21 cellular contexts compared by ENCODE assay signal in the genomic region with DNA sequence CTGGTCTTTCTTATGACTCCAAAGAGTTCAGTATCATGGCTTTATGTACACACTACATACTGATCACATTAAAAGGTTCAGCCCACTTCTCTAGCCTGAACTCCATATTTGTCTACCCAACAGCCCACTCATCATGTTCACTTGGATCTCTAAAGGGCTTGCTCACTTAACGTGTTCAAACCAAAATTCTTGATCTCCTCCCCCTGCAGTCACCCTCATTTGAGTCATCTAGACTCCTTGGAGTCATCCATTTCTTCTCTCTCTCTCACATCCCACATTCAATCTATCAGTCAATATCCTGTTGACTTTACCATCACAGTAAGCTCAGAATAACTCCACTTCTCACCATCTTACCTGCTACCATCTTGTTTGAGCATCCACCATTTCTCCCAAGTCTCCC.
DNase-seq lines count a peak whose midpoint lies in the region; ATAC-seq and TF ChIP-seq lines count a peak whose summit lies in the region.
"Had no signal": no experiment of that assay in that cellular context is flagged by ENCODE, and none has a peak within 500 bp of the region (broad histone marks: within the 10 kb centered on the region; RNA-seq: fewer than 3 reads in every experiment).

No MANE protein-coding gene starts in this region.

- TF ChIP-seq CTCF in activated CD8-positive, alpha-beta T cell treated with anti-CD3 and anti-CD28 coated beads for 36 hours (IDR thresholded peaks at IDR 0.05), result no peak
- TF ChIP-seq CTCF in nephron progenitor cell (IDR thresholded peaks at IDR 0.05), result no peak
- no peak for TF ChIP-seq CTCF in CD8-positive, alpha-beta T cell (IDR thresholded peaks at IDR 0.05)

- H3K4me1 Mint-ChIP-seq in activated CD8-positive, alpha-beta T cell treated with anti-CD3 and anti-CD28 coated beads for 36 hours (ENCODE audit: low read depth), result peaks cover 15% of the 10 kb centered on the region
- peaks cover 6% of the 10 kb centered on the region for H3K4me1 Mint-ChIP-seq in activated CD8-positive, alpha-beta T cell treated with anti-CD3 and anti-CD28 coated beads, Interleukin-2, amount 10 ng/mL, durations not matched to agents 7 days and 5 days (ENCODE audit: low read depth)
- H3K4me1 Mint-ChIP-seq in activated T-helper 17 cell treated with anti-CD3 and anti-CD28 coated beads, Interleukin-2, amount 50 U/mL, for 72 hours, result peaks cover 6% of the 10 kb centered on the region
- H3K4me1 Mint-ChIP-seq in nephron progenitor cell, result peaks cover 40% of the 10 kb centered on the region
- H3K4me1 Mint-ChIP-seq in stimulated activated naive CD8-positive, alpha-beta T cell treated with anti-CD3 and anti-CD28 coated beads, Interleukin-15, amount 100 ng/mL, for 72 hours, result peaks cover 8% of the 10 kb centered on the region
- H3K4me1 Mint-ChIP-seq in CD8-positive, alpha-beta T cell (ENCODE audit: low read depth), result no peaks in the 10 kb centered on the region
- H3K4me1 Mint-ChIP-seq: CD4-positive, alpha-beta memory T cell had no signal

- H3K9me3 Mint-ChIP-seq in activated CD8-positive, alpha-beta T cell treated with anti-CD3 and anti-CD28 coated beads for 36 hours, result no peaks in the 10 kb centered on the region
- no peaks in the 10 kb centered on the region for H3K9me3 Mint-ChIP-seq in activated CD8-positive, alpha-beta T cell treated with anti-CD3 and anti-CD28 coated beads, Interleukin-2, amount 10 ng/mL, durations not matched to agents 7 days and 5 days (ENCODE audit: insufficient read depth)
- H3K9me3 Mint-ChIP-seq in activated T-helper 17 cell treated with anti-CD3 and anti-CD28 coated beads, Interleukin-2, amount 50 U/mL, for 72 hours, result no peaks in the 10 kb centered on the region
- peaks cover 4% of the 10 kb centered on the region for H3K9me3 Mint-ChIP-seq in nephron progenitor cell
- H3K9me3 Mint-ChIP-seq in stimulated activated naive CD8-positive, alpha-beta T cell treated with anti-CD3 and anti-CD28 coated beads, Interleukin-15, amount 100 ng/mL, for 72 hours, result peaks cover 13 to 14% of the 10 kb centered on the region in 2 donors
- H3K9me3 Mint-ChIP-seq in CD8-positive, alpha-beta T cell, result no peaks in the 10 kb centered on the region
- H3K9me3 Mint-ChIP-seq: HFFc6 had no signal

- no peak overlapping the region for H3K4me3 Mint-ChIP-seq in activated CD8-positive, alpha-beta T cell treated with anti-CD3 and anti-CD28 coated beads for 36 hours
- no peak overlapping the region for H3K4me3 Mint-ChIP-seq in activated CD8-positive, alpha-beta T cell treated with anti-CD3 and anti-CD28 coated beads, Interleukin-2, amount 10 ng/mL, durations not matched to agents 7 days and 5 days
- no peak overlapping the region for H3K4me3 Mint-ChIP-seq in activated T-helper 17 cell treated with anti-CD3 and anti-CD28 coated beads, Interleukin-2, amount 50 U/mL, for 72 hours
- no peak overlapping the region for H3K4me3 Mint-ChIP-seq in nephron progenitor cell
- H3K4me3 Mint-ChIP-seq in stimulated activated naive CD8-positive, alpha-beta T cell treated with anti-CD3 and anti-CD28 coated beads, Interleukin-15, amount 100 ng/mL, for 72 hours, result no peak overlapping the region
- H3K4me3 Mint-ChIP-seq in CD8-positive, alpha-beta T cell, result no peak overlapping the region
- H3K4me3 Mint-ChIP-seq: CD14-positive monocyte; CD4-positive, alpha-beta memory T cell; HFFc6 had no signal

- no peaks in the 10 kb centered on the region for H3K27me3 ChIP-seq in CD8-positive, alpha-beta T cell (ENCODE audit: insufficient read depth, low read length)
- H3K27me3 ChIP-seq: BLaER1 treated with 17β-estradiol and CSF1 and Interleukin-3, amounts not matched to agents 10 nM and 100 nM had no signal

- intact Hi-C loops in activated CD8-positive, alpha-beta T cell treated with anti-CD3 and anti-CD28 coated beads for 36 hours (cut with micrococcal nuclease), result no loop called here
- intact Hi-C loops in CD8-positive, alpha-beta T cell (cut with DNase I, micrococcal nuclease), result no loop called here

- no peaks in the 10 kb centered on the region for H3K36me3 ChIP-seq in CD8-positive, alpha-beta T cell (ENCODE audit: insufficient read depth, low read length)
- H3K36me3 ChIP-seq: BE2C; BLaER1 treated with 17β-estradiol and CSF1 and Interleukin-3, amounts not matched to agents 10 nM and 100 nM; HAP-1 had no signal

- DNase-seq in activated CD8-positive, alpha-beta T cell treated with anti-CD3 and anti-CD28 coated beads for 36 hours, result no peak
- DNase-seq in activated CD8-positive, alpha-beta T cell treated with anti-CD3 and anti-CD28 coated beads, Interleukin-2, amount 10 ng/mL, durations not matched to agents 7 days and 5 days, result no peak
- no peak for DNase-seq in nephron progenitor cell
- DNase-seq in stimulated activated naive CD8-positive, alpha-beta T cell treated with anti-CD3 and anti-CD28 coated beads, Interleukin-15, amount 100 ng/mL, for 72 hours, result no peak
- no peak for DNase-seq in CD8-positive, alpha-beta T cell
- DNase-seq: 8988T; ACHN; AML-193; BE2C; Caco-2; CD4-positive, alpha-beta memory T cell; DMS153; DND-41; GOT3; HFFc6 had no signal

- H3K4me1 ChIP-seq in CD8-positive, alpha-beta T cell (ENCODE audit: insufficient read depth, low read length), result no peaks in the 10 kb centered on the region
- H3K4me1 ChIP-seq: A549, BE2C had no signal

- peak; percentile 42 for ATAC-seq in activated CD8-positive, alpha-beta T cell treated with anti-CD3 and anti-CD28 coated beads for 36 hours
- ATAC-seq in activated CD8-positive, alpha-beta T cell treated with anti-CD3 and anti-CD28 coated beads, Interleukin-2, amount 10 ng/mL, durations not matched to agents 7 days and 5 days, result no peak
- ATAC-seq in activated T-helper 17 cell treated with anti-CD3 and anti-CD28 coated beads, Interleukin-2, amount 50 U/mL, for 72 hours (replicated peaks), result peak; percentile 85
- peak; percentile 49 for ATAC-seq in stimulated activated naive CD8-positive, alpha-beta T cell treated with anti-CD3 and anti-CD28 coated beads, Interleukin-15, amount 100 ng/mL, for 72 hours
- no peak for ATAC-seq in CD8-positive, alpha-beta T cell
- ATAC-seq in HG03460 (IDR thresholded peaks at IDR 0.05; ENCODE audit: unreplicated experiment), result no peak
- ATAC-seq: A549 had no signal

- POLR2A ChIA-PET in activated CD8-positive, alpha-beta T cell treated with anti-CD3 and anti-CD28 coated beads for 36 hours (lab: Charles Lee), result no interaction called here
- POLR2A ChIA-PET in activated CD8-positive, alpha-beta T cell treated with anti-CD3 and anti-CD28 coated beads, Interleukin-2, amount 10 ng/mL, durations not matched to agents 7 days and 5 days (lab: Charles Lee), result no interaction called here
- POLR2A ChIA-PET in CD8-positive, alpha-beta T cell (lab: Charles Lee), result no interaction called here

- H3K36me3 Mint-ChIP-seq in activated CD8-positive, alpha-beta T cell treated with anti-CD3 and anti-CD28 coated beads for 36 hours (ENCODE audit: low read depth), result no peaks in the 10 kb centered on the region
- H3K36me3 Mint-ChIP-seq in activated CD8-positive, alpha-beta T cell treated with anti-CD3 and anti-CD28 coated beads, Interleukin-2, amount 10 ng/mL, durations not matched to agents 7 days and 5 days (ENCODE audit: low read depth), result no peaks in the 10 kb centered on the region
- H3K36me3 Mint-ChIP-seq in activated T-helper 17 cell treated with anti-CD3 and anti-CD28 coated beads, Interleukin-2, amount 50 U/mL, for 72 hours (ENCODE audit: low read depth), result no peaks in the 10 kb centered on the region
- H3K36me3 Mint-ChIP-seq in nephron progenitor cell (ENCODE audit: low read depth), result no peaks in the 10 kb centered on the region
- H3K36me3 Mint-ChIP-seq in CD8-positive, alpha-beta T cell, result no peaks in the 10 kb centered on the region
- H3K36me3 Mint-ChIP-seq: CD14-positive monocyte; CD4-positive, alpha-beta memory T cell had no signal

- no peak overlapping the region for H3K4me3 ChIP-seq in CD8-positive, alpha-beta T cell (ENCODE audit: low read depth, low read length)
- H3K4me3 ChIP-seq: A549; BLaER1 treated with 17β-estradiol and CSF1 and Interleukin-3, amounts not matched to agents 10 nM and 100 nM; HAP-1 had no signal

- H3K27me3 Mint-ChIP-seq in activated CD8-positive, alpha-beta T cell treated with anti-CD3 and anti-CD28 coated beads for 36 hours, result peaks cover 2% of the 10 kb centered on the region
- peaks cover 3% of the 10 kb centered on the region for H3K27me3 Mint-ChIP-seq in activated CD8-positive, alpha-beta T cell treated with anti-CD3 and anti-CD28 coated beads, Interleukin-2, amount 10 ng/mL, durations not matched to agents 7 days and 5 days (ENCODE audit: low read depth)
- H3K27me3 Mint-ChIP-seq in activated T-helper 17 cell treated with anti-CD3 and anti-CD28 coated beads, Interleukin-2, amount 50 U/mL, for 72 hours, result peaks cover 6% of the 10 kb centered on the region
- H3K27me3 Mint-ChIP-seq in nephron progenitor cell (ENCODE audit: low read depth, poor library complexity), result peaks cover 10% of the 10 kb centered on the region
- no peaks in the 10 kb centered on the region for H3K27me3 Mint-ChIP-seq in stimulated activated naive CD8-positive, alpha-beta T cell treated with anti-CD3 and anti-CD28 coated beads, Interleukin-15, amount 100 ng/mL, for 72 hours
- H3K27me3 Mint-ChIP-seq in CD8-positive, alpha-beta T cell (ENCODE audit: low read depth), result no peaks in the 10 kb centered on the region

- no peak overlapping the region for H3K27ac ChIP-seq in CD8-positive, alpha-beta T cell (ENCODE audit: low read depth, low read length)
- H3K27ac ChIP-seq: A549; BLaER1 treated with 17β-estradiol and CSF1 and Interleukin-3, amounts not matched to agents 10 nM and 100 nM had no signal

- CTCF ChIA-PET in activated CD8-positive, alpha-beta T cell treated with anti-CD3 and anti-CD28 coated beads for 36 hours (lab: Charles Lee), result no interaction called here
- CTCF ChIA-PET in activated CD8-positive, alpha-beta T cell treated with anti-CD3 and anti-CD28 coated beads, Interleukin-2, amount 10 ng/mL, durations not matched to agents 7 days and 5 days (lab: Charles Lee), result no interaction called here
- CTCF ChIA-PET in CD8-positive, alpha-beta T cell (lab: Charles Lee), result no interaction called here

- H3K9me3 ChIP-seq in CD8-positive, alpha-beta T cell (ENCODE audit: low read length), result no peaks in the 10 kb centered on the region
- H3K9me3 ChIP-seq: A549, BE2C, Caco-2, HAP-1 had no signal

- H3K27ac Mint-ChIP-seq in activated CD8-positive, alpha-beta T cell treated with anti-CD3 and anti-CD28 coated beads for 36 hours, result no peak overlapping the region
- H3K27ac Mint-ChIP-seq in activated CD8-positive, alpha-beta T cell treated with anti-CD3 and anti-CD28 coated beads, Interleukin-2, amount 10 ng/mL, durations not matched to agents 7 days and 5 days, result no peak overlapping the region
- H3K27ac Mint-ChIP-seq in activated T-helper 17 cell treated with anti-CD3 and anti-CD28 coated beads, Interleukin-2, amount 50 U/mL, for 72 hours, result no peak overlapping the region
- peak overlapping the region; percentile 71 for H3K27ac Mint-ChIP-seq in nephron progenitor cell
- no peak overlapping the region for H3K27ac Mint-ChIP-seq in stimulated activated naive CD8-positive, alpha-beta T cell treated with anti-CD3 and anti-CD28 coated beads, Interleukin-15, amount 100 ng/mL, for 72 hours
- H3K27ac Mint-ChIP-seq in CD8-positive, alpha-beta T cell, result no peak overlapping the region
- H3K27ac Mint-ChIP-seq: CD14-positive monocyte; CD4-positive, alpha-beta memory T cell; HFFc6 had no signal

Comparison
In these comparisons a context has a peak if more than half of its experiments do, and no peak if none do; other contexts are left out.
1. ATAC-seq: peak in activated CD8-positive, alpha-beta T cell treated with anti-CD3 and anti-CD28 coated beads for 36 hours (single experiment), activated T-helper 17 cell treated with anti-CD3 and anti-CD28 coated beads, Interleukin-2, amount 50 U/mL, for 72 hours (single experiment) and stimulated activated naive CD8-positive, alpha-beta T cell treated with anti-CD3 and anti-CD28 coated beads, Interleukin-15, amount 100 ng/mL, for 72 hours (single experiment); none in activated CD8-positive, alpha-beta T cell treated with anti-CD3 and anti-CD28 coated beads, Interleukin-2, amount 10 ng/mL, durations not matched to agents 7 days and 5 days (single experiment), CD8-positive, alpha-beta T cell (single experiment) and HG03460 (single experiment).